In the genomic region with DNA sequence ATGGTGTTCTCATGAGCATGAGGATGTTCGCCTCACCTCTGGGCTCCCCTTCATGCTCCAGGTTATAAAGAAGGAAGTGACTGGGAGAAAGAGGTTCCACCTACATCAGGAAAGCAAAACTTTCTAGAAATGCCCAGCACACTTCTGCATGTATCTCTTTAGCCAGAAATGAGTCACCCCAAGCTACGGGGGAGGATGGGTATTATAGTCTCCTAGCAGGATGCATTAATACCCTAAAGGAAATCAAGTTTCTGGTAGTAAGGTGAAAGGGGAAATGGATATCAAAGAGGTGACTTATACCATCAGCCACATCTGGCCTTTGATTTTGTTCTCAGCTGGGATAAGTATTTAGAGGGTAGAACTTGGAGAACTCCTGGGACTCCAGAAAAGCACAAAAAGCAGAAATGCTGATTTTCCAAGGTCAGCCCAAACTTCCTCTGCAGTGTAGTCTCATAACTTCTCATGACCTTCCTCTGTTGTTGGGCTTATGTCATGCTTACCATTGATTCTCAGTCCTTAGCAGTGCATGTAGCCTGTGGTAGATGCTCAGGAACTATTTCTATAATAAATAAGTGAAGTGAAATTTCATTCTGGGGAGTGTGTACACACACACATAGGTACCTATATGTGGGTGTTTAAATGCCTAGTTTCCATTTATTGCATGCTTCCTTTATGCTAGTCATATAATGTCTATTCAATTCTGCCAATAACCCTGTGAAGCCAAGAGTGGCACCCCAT, we compare ENCODE assay signal across 1 cellular context.
A peak's percentile ranks its signal among the peaks of the same experiment; 100 is the strongest.
TF ChIP-seq lines count a peak whose summit lies in the region.

No MANE protein-coding gene starts in this region.

TF ChIP-seq in endothelial cell of umbilical vein, 7 proteins besides CTCF, POLR2A, EP300 and RAD21 (continued from another document):
- peak; percentile 28 for TF ChIP-seq FOS (IDR thresholded peaks at IDR 0.05; ENCODE audit: borderline replicate concordance, insufficient read depth, low read length)
- TF ChIP-seq EZH2 (IDR thresholded peaks at IDR 0.05; ENCODE audit: borderline replicate concordance, low read depth, low read length, severe bottlenecking) = no peak
